ENCODE assay signal across 19 cellular contexts in the genomic region with DNA sequence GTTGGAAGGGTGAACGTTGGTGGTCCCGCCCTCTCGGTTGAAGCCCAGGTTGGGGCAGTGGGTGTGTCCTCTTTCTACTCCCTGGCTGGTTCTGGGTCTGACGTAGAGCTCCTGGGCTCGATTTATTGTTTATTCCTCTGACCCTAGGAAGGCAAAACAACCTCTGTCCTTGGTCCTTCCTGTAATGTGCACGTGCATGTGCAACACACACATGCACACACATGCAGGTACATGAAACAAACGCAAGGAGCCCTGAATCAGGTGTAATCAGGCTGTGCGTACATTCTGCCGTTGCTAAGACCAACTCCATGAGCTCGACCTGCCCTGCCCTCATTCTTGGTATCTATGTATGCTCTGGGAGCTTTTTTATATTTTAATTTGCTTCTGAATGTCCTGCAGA.
DNase-seq lines count a peak whose midpoint lies in the region; ATAC-seq and TF ChIP-seq lines count a peak whose summit lies in the region.
"Had no signal": no experiment of that assay in that cellular context is flagged by ENCODE, and none has a peak within 500 bp of the region (broad histone marks: within the 10 kb centered on the region; RNA-seq: fewer than 3 reads in every experiment).

No MANE protein-coding gene starts in this region.

- DNase-seq in NCI-H748 (lab: John Stamatoyannopoulos, UW; ENCODE audit: unreplicated experiment), result peak; percentile 7
- no peak for DNase-seq in NCI-H748 treated with DMSO at 0.1 percent for 48 hours (lab: John Stamatoyannopoulos, UW)
- no peak for DNase-seq in WTC11 (ENCODE audit: low spot score)
- no peak for DNase-seq in neural crest cell (ENCODE audit: low read depth, low spot score)
- no peak for DNase-seq in AG08396 (ENCODE audit: low spot score)
- DNase-seq in islet precursor cell, result no peak
- DNase-seq: 8988T; ACHN; CD4-positive, CD25-positive, alpha-beta regulatory T cell; DMS53; Karpas-422; NCI-H1092; NCI-H1417 treated with DMSO at 0.1 percent for 48 hours; NCI-H1694 treated with DMSO at 0.1 percent for 48 hours; NCI-H2227 treated with DMSO at 0.1 percent for 48 hours; NCI-H510A; SHP77 treated with DMSO at 0.1 percent for 48 hours had no signal

- H3K27me3 Mint-ChIP-seq in WTC11 (ENCODE audit: low read depth), result peaks cover 12% of the 10 kb centered on the region; the same call in 1 of the 2 replicates
- peaks cover 2% of the 10 kb centered on the region for H3K27me3 Mint-ChIP-seq in neural crest cell (ENCODE audit: low read depth)
- H3K27me3 Mint-ChIP-seq: CD4-positive, CD25-positive, alpha-beta regulatory T cell had no signal

- H3K27ac Mint-ChIP-seq in WTC11 (no peak overlapping the region), neural crest cell (ENCODE audit: unreplicated experiment) (peak overlapping the region; percentile 44)

- CTCF ChIA-PET in WTC11 (lab: Charles Lee), result interaction anchor here (0.5 kb wide), 1 partner anchor 25 kb away, joined by 3 read pairs; no protein-coding TSS in a partner anchor

- POLR2A ChIA-PET in WTC11 (lab: Charles Lee), result no interaction called here

- TF ChIP-seq CTCF in WTC11 (IDR thresholded peaks at IDR 0.05) (no peak), neural crest cell (conservative IDR thresholded peaks at IDR 0.05) (no peak)

- H3K9me3 Mint-ChIP-seq in WTC11 (no peaks in the 10 kb centered on the region), neural crest cell (no peaks in the 10 kb centered on the region)
- H3K9me3 Mint-ChIP-seq: CD4-positive, CD25-positive, alpha-beta regulatory T cell had no signal

- peaks cover 30% of the 10 kb centered on the region for H3K4me1 Mint-ChIP-seq in WTC11
- H3K4me1 Mint-ChIP-seq in neural crest cell, result peaks cover 73% of the 10 kb centered on the region

- no peak overlapping the region for H3K4me3 Mint-ChIP-seq in WTC11
- no peak overlapping the region for H3K4me3 Mint-ChIP-seq in neural crest cell
- H3K4me3 Mint-ChIP-seq: CD4-positive, CD25-positive, alpha-beta regulatory T cell had no signal

- ATAC-seq in WTC11 (peak; percentile 21; the same call in 1 of the 2 replicates), GM18520 (IDR thresholded peaks at IDR 0.05; ENCODE audit: unreplicated experiment) (no peak), HG02759 (IDR thresholded peaks at IDR 0.05; ENCODE audit: unreplicated experiment) (no peak)

- no peaks in the 10 kb centered on the region for H3K36me3 Mint-ChIP-seq in WTC11
- peaks cover 1% of the 10 kb centered on the region for H3K36me3 Mint-ChIP-seq in neural crest cell (ENCODE audit: low read depth)

TF ChIP-seq in WTC11, 78 proteins besides CTCF, POLR2A, EP300 and RAD21:
- TF ChIP-seq ESRRA (CRISPR knock-in tag; IDR thresholded peaks at IDR 0.05; ENCODE audit: borderline replicate concordance) (no peak), ZNF219 (CRISPR knock-in tag; IDR thresholded peaks at IDR 0.05; ENCODE audit: borderline replicate concordance) (no peak), ZNF138 (CRISPR knock-in tag; conservative IDR thresholded peaks at IDR 0.05) (no peak), RELA (CRISPR knock-in tag; IDR thresholded peaks at IDR 0.05; ENCODE audit: borderline replicate concordance) (no peak), SOX15 (CRISPR knock-in tag; IDR thresholded peaks at IDR 0.05) (no peak), USF2 (CRISPR knock-in tag; IDR thresholded peaks at IDR 0.05) (no peak), ZNF416 (CRISPR knock-in tag; IDR thresholded peaks at IDR 0.05) (no peak), TEAD1 (CRISPR knock-in tag; IDR thresholded peaks at IDR 0.05) (no peak)
- TF ChIP-seq, protein P1, sequence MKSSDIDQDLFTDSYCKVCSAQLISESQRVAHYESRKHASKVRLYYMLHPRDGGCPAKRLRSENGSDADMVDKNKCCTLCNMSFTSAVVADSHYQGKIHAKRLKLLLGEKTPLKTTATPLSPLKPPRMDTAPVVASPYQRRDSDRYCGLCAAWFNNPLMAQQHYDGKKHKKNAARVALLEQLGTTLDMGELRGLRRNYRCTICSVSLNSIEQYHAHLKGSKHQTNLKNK (CRISPR knock-in tag; IDR thresholded peaks at IDR 0.05), result no peak
- TF ChIP-seq, protein P2, sequence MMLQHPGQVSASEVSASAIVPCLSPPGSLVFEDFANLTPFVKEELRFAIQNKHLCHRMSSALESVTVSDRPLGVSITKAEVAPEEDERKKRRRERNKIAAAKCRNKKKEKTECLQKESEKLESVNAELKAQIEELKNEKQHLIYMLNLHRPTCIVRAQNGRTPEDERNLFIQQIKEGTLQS (CRISPR knock-in tag; conservative IDR thresholded peaks at IDR 0.05), result no peak
